17 cellular contexts compared by ENCODE assay signal in genomic region chr15:93331545-93332117, GRCh38.
DNase-seq lines count a peak whose midpoint lies in the region; ATAC-seq and TF ChIP-seq lines count a peak whose summit lies in the region.
"Had no signal": no experiment of that assay in that cellular context is flagged by ENCODE, and none has a peak within 500 bp of the region (broad histone marks: within the 10 kb centered on the region; RNA-seq: fewer than 3 reads in every experiment).

No MANE protein-coding gene starts in this region.

- no peak for TF ChIP-seq POLR2A in suprapubic skin (IDR thresholded peaks at IDR 0.05)

- no peaks in the 10 kb centered on the region for H3K4me1 ChIP-seq in suprapubic skin
- H3K4me1 ChIP-seq: A549, colonic mucosa, tibial artery had no signal

- WGBS in suprapubic skin = 41% methylated on average over 9 of the region's 9 CpGs

- H3K36me3 Mint-ChIP-seq in effector memory CD8-positive, alpha-beta T cell (ENCODE audit: insufficient read depth) = no peaks in the 10 kb centered on the region

- no peak for TF ChIP-seq CTCF in suprapubic skin (IDR thresholded peaks at IDR 0.05)

- H3K4me1 Mint-ChIP-seq in effector memory CD8-positive, alpha-beta T cell (ENCODE audit: low read depth in 2 of 2) = no peaks in the 10 kb centered on the region

- peaks cover 8% of the 10 kb centered on the region for H3K27me3 ChIP-seq in suprapubic skin
- H3K27me3 ChIP-seq: colonic mucosa had no signal

- H3K36me3 ChIP-seq in suprapubic skin = no peaks in the 10 kb centered on the region
- H3K36me3 ChIP-seq: colonic mucosa, tibial artery had no signal

- H3K9me3 Mint-ChIP-seq in effector memory CD8-positive, alpha-beta T cell = no peaks in the 10 kb centered on the region

- no peak for ATAC-seq in effector memory CD8-positive, alpha-beta T cell (replicated peaks)
- ATAC-seq: A549 had no signal

- no peak overlapping the region for H3K27ac Mint-ChIP-seq in effector memory CD8-positive, alpha-beta T cell

- intact Hi-C loops in head of caudate nucleus (cut with DNase I) = no loop called here

- no peak for TF ChIP-seq EP300 in suprapubic skin (IDR thresholded peaks at IDR 0.05)

- H3K4me3 ChIP-seq in suprapubic skin = no peak overlapping the region
- H3K4me3 ChIP-seq: A549, colonic mucosa, tibial artery had no signal

- H3K9me3 ChIP-seq in suprapubic skin = no peaks in the 10 kb centered on the region
- H3K9me3 ChIP-seq: A549, colonic mucosa, tibial artery had no signal

- H3K4me3 Mint-ChIP-seq in effector memory CD8-positive, alpha-beta T cell = no peak overlapping the region

- no peak overlapping the region for H3K27ac ChIP-seq in suprapubic skin
- H3K27ac ChIP-seq: A549, colonic mucosa, tibial artery had no signal

- peaks cover 57 to 75% of the 10 kb centered on the region in 2 donors for H3K27me3 Mint-ChIP-seq in effector memory CD8-positive, alpha-beta T cell

- peak; percentile 12 for DNase-seq in NCI-H1436 (lab: John Stamatoyannopoulos, UW)
- DNase-seq in NCI-H1436 treated with DMSO at 0.1 percent for 48 hours (lab: John Stamatoyannopoulos, UW) = no peak
- DNase-seq in NCI-H2171 (lab: John Stamatoyannopoulos, UW) = peak; percentile 63
- peak in 22 of 42 donors; percentile 10 to 65 (median 25) for DNase-seq in head of caudate nucleus
- peak; percentile 3 for DNase-seq in putamen (ENCODE audit: low spot score)
- DNase-seq in suprapubic skin (ENCODE audit: low spot score in 2 of 2) = no peak
- DNase-seq in DMS114 treated with DMSO at 0.1 percent for 48 hours (lab: John Stamatoyannopoulos, UW; ENCODE audit: unreplicated experiment) = no peak
- no peak for DNase-seq in effector memory CD8-positive, alpha-beta T cell
- DNase-seq: activated T-cell treated with anti-CD3 and anti-CD28 coated beads, Interleukin-2, amount 50 U/mL, for 1 hour; Calu3; colonic mucosa; islet precursor cell; Kasumi-1; NK-92 treated with Interleukin-12 subunit alpha and Interleukin-12 subunit beta, amount 100 ng/mL, for 24 hours; small intestine; tibial artery had no signal

Comparison
In these comparisons a context has a peak if more than half of its experiments do, and no peak if none do; other contexts are left out.
1. DNase-seq: peak in NCI-H1436 (single experiment), NCI-H2171 (single experiment), head of caudate nucleus (22 of 42) and putamen (single experiment); none in NCI-H1436 treated with DMSO at 0.1 percent for 48 hours (single experiment), suprapubic skin (0 of 2), DMS114 treated with DMSO at 0.1 percent for 48 hours (single experiment) and effector memory CD8-positive, alpha-beta T cell (0 of 3).